ENCODE assay signal across 28 cellular contexts in genomic region chr14:77923131-77923933, GRCh38.
DNase-seq lines count a peak whose midpoint lies in the region; ATAC-seq, FAIRE-seq and TF ChIP-seq lines count a peak whose summit lies in the region.
"Had no signal": no experiment of that assay in that cellular context is flagged by ENCODE, and none has a peak within 500 bp of the region (broad histone marks: within the 10 kb centered on the region; RNA-seq: fewer than 3 reads in every experiment).

No MANE protein-coding gene starts in this region.

- H3K4me3 ChIP-seq in WERI-Rb-1 (ENCODE audit: low read depth, low read length): no peak overlapping the region
- no peak overlapping the region for H3K4me3 ChIP-seq in small intestine (ENCODE audit: low read depth in 1 of 2, low read length in 2 of 2)
- no peak overlapping the region for H3K4me3 ChIP-seq in lower lobe of right lung
- H3K4me3 ChIP-seq: body of pancreas, GM12878, ovary, SK-N-MC, smooth muscle cell, tibial nerve had no signal

- no peaks in the 10 kb centered on the region for H3K27me3 Mint-ChIP-seq in neural crest cell (ENCODE audit: low read depth)
- H3K27me3 Mint-ChIP-seq: activated CD4-positive, alpha-beta T cell treated with anti-CD3 and anti-CD28 coated beads, Interleukin-2, amount 10 ng/mL, durations not matched to agents 24 days and 14 days; CD4-positive, CD25-positive, alpha-beta regulatory T cell; IgD-negative memory B cell; naive thymus-derived CD8-positive, alpha-beta T cell; T-helper 17 cell had no signal

- TF ChIP-seq CTCF in WERI-Rb-1 (IDR thresholded peaks at IDR 0.05; ENCODE audit: low read depth, low read length): no peak
- no peak for TF ChIP-seq CTCF in neural crest cell (conservative IDR thresholded peaks at IDR 0.05)
- no peak for TF ChIP-seq CTCF in lower lobe of right lung (IDR thresholded peaks at IDR 0.05)

- H3K4me3 Mint-ChIP-seq in neural crest cell: no peak overlapping the region
- H3K4me3 Mint-ChIP-seq: activated CD4-positive, alpha-beta T cell treated with anti-CD3 and anti-CD28 coated beads, Interleukin-2, amount 10 ng/mL, durations not matched to agents 24 days and 14 days; CD4-positive, CD25-positive, alpha-beta regulatory T cell; IgD-negative memory B cell; naive thymus-derived CD8-positive, alpha-beta T cell; T-helper 17 cell had no signal

- no peaks in the 10 kb centered on the region for H3K27me3 ChIP-seq in WERI-Rb-1 (ENCODE audit: insufficient read depth, low read depth, severe bottlenecking)
- H3K27me3 ChIP-seq in small intestine (ENCODE audit: control insufficient read depth in 2 of 2, insufficient read depth in 2 of 2, low read length in 2 of 2): no peaks in the 10 kb centered on the region
- no peaks in the 10 kb centered on the region for H3K27me3 ChIP-seq in lower lobe of right lung (ENCODE audit: low read depth)
- H3K27me3 ChIP-seq: body of pancreas, ovary, tibial nerve had no signal

- no peaks in the 10 kb centered on the region for H3K4me1 Mint-ChIP-seq in neural crest cell
- H3K4me1 Mint-ChIP-seq: activated CD4-positive, alpha-beta T cell treated with anti-CD3 and anti-CD28 coated beads, Interleukin-2, amount 10 ng/mL, durations not matched to agents 24 days and 14 days; CD4-positive, CD25-positive, alpha-beta regulatory T cell; IgD-negative memory B cell; T-helper 17 cell had no signal

- H3K27ac Mint-ChIP-seq in neural crest cell (ENCODE audit: unreplicated experiment): peak overlapping the region; percentile 40
- H3K27ac Mint-ChIP-seq: activated CD4-positive, alpha-beta T cell treated with anti-CD3 and anti-CD28 coated beads, Interleukin-2, amount 10 ng/mL, durations not matched to agents 24 days and 14 days; IgD-negative memory B cell; T-helper 17 cell had no signal

- intact Hi-C loops in lower lobe of right lung (cut with DNase I): no loop called here

- WGBS in small intestine, 3 donors: 63 to 74% (median 66%) methylated on average over 10 to 11 of the region's 11 CpGs

- H3K4me1 ChIP-seq in small intestine (ENCODE audit: control insufficient read depth in 2 of 2, insufficient read depth in 1 of 2, low read depth in 1 of 2, low read length in 1 of 2) (no peaks in the 10 kb centered on the region), lower lobe of right lung (no peaks in the 10 kb centered on the region)
- H3K4me1 ChIP-seq: body of pancreas, tibial nerve had no signal

- DNase-seq in NCI-H1417 (lab: John Stamatoyannopoulos, UW): peak; percentile 39 to 75 (median 55)
- no peak for DNase-seq in NCI-H1417 treated with DMSO at 0.1 percent for 48 hours (lab: John Stamatoyannopoulos, UW)
- peak; percentile 51 to 79 for DNase-seq in NCI-H524 (lab: John Stamatoyannopoulos, UW)
- peak; percentile 93 for DNase-seq in WERI-Rb-1
- no peak for DNase-seq in neural crest cell (ENCODE audit: low read depth, low spot score)
- no peak for DNase-seq in small intestine
- no peak for DNase-seq in lower lobe of right lung
- DNase-seq: activated CD4-positive, alpha-beta T cell treated with anti-CD3 and anti-CD28 coated beads, Interleukin-2, amount 10 ng/mL, durations not matched to agents 24 days and 14 days; activated naive CD4-positive, alpha-beta T cell; activated T-cell treated with anti-CD3 and anti-CD28 coated beads, Interleukin-2, amount 50 U/mL, for 48 hours; CD4-positive, CD25-positive, alpha-beta regulatory T cell; midbrain; naive thymus-derived CD8-positive, alpha-beta T cell; NCI-H1092 treated with DMSO at 0.1 percent for 48 hours; NCI-H526; ovary; retina; RPMI8226; T-helper 17 cell had no signal

- H3K36me3 ChIP-seq in WERI-Rb-1 (no peaks in the 10 kb centered on the region; the same call in 1 of the 2 replicates), small intestine (ENCODE audit: control insufficient read depth in 2 of 2, insufficient read depth in 2 of 2, low read length in 2 of 2) (no peaks in the 10 kb centered on the region), lower lobe of right lung (peaks cover 12% of the 10 kb centered on the region)
- H3K36me3 ChIP-seq: ovary had no signal

- H3K36me3 Mint-ChIP-seq in neural crest cell (ENCODE audit: low read depth): peaks cover 17% of the 10 kb centered on the region

- H3K27ac ChIP-seq in WERI-Rb-1 (peak overlapping the region; percentile 92), small intestine (ENCODE audit: low read depth in 1 of 2, low read length in 1 of 2) (no peak overlapping the region), lower lobe of right lung (no peak overlapping the region)
- H3K27ac ChIP-seq: 22Rv1, body of pancreas, ovary, SK-N-MC, tibial nerve had no signal

- no peak for ATAC-seq in lower lobe of right lung
- ATAC-seq in HG02885 (IDR thresholded peaks at IDR 0.05; ENCODE audit: poor library complexity, unreplicated experiment): no peak
- ATAC-seq: body of pancreas; GM12878; naive thymus-derived CD8-positive, alpha-beta T cell; T-helper 17 cell had no signal

- H3K9me3 ChIP-seq in WERI-Rb-1 (ENCODE audit: severe bottlenecking) (peaks cover 10% of the 10 kb centered on the region), small intestine (ENCODE audit: control insufficient read depth, low read depth) (no peaks in the 10 kb centered on the region), lower lobe of right lung (no peaks in the 10 kb centered on the region)
- H3K9me3 ChIP-seq: body of pancreas, ovary had no signal

- H3K9me3 Mint-ChIP-seq in neural crest cell: peaks cover 8% of the 10 kb centered on the region
- H3K9me3 Mint-ChIP-seq: CD4-positive, CD25-positive, alpha-beta regulatory T cell had no signal

- FAIRE-seq in small intestine (lab: Jason Lieb, UNC): no peak
- FAIRE-seq: endothelial cell of umbilical vein, GM12878 had no signal

Comparison
In these comparisons a context has a peak if more than half of its experiments do, and no peak if none do; other contexts are left out.
1. DNase-seq: peak in NCI-H1417 (3 of 3), NCI-H524 (2 of 2) and WERI-Rb-1 (single experiment); none in NCI-H1417 treated with DMSO at 0.1 percent for 48 hours (single experiment), neural crest cell (single experiment), small intestine (single experiment) and lower lobe of right lung (single experiment).